Comparison of ENCODE assay signal across 10 cellular contexts in the genomic region with DNA sequence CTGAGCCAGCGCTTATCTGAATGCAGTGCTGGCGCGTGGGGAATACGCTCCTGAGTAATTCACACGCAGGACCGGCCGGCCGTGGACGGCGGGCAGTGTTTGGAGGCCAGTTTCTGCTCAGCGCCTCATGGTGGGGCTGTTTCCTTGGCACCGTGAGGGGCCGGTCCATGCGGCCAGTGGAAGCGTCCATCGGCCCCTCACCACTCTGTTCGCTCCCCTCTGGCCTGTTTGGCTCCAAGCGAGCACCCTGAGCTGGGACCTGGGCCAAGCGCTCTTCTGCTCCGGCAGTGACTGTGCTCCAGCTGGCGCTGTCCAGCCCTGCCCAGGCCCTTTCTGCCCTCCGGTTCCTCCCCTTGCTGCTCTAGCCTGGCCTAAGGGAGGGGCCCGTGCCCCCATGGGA. TPM values are rescaled to one million over a fixed set of nuclear protein-coding genes. Genes with fewer than 3 reads are reported as not detected.
A peak's percentile ranks its signal among the peaks of the same experiment; 100 is the strongest.
DNase-seq lines count a peak whose midpoint lies in the region; ATAC-seq and TF ChIP-seq lines count a peak whose summit lies in the region.
"Had no signal": no experiment of that assay in that cellular context is flagged by ENCODE, and none has a peak within 500 bp of the region (broad histone marks: within the 10 kb centered on the region; RNA-seq: fewer than 3 reads in every experiment).

No MANE protein-coding gene starts in this region.

- H3K27me3 ChIP-seq in left ventricle myocardium inferior (ENCODE audit: low read depth), result peaks cover 81% of the 10 kb centered on the region

- DNase-seq in HT1080 (ENCODE audit: low read depth) (peak; percentile 31), anterior cingulate cortex (lab: John Stamatoyannopoulos, UW) (peak in 55 of 58 donors; percentile 35 to 90 (median 74)), left ventricle myocardium inferior (peak; percentile 45), retinal pigment epithelial cell (ENCODE audit: low read depth) (no peak), mucosa of descending colon (no peak), NCI-H1436 treated with DMSO at 0.1 percent for 48 hours (lab: John Stamatoyannopoulos, UW) (no peak)
- DNase-seq: naive thymus-derived CD4-positive, alpha-beta T cell; NCI-H1694 had no signal

- H3K9me3 ChIP-seq in left ventricle myocardium inferior (replicated peaks), result no peaks in the 10 kb centered on the region
- no peaks in the 10 kb centered on the region for H3K9me3 ChIP-seq in mucosa of descending colon

- H3K4me1 ChIP-seq in left ventricle myocardium inferior, result peaks cover 12% of the 10 kb centered on the region
- H3K4me1 ChIP-seq in mucosa of descending colon (ENCODE audit: low read depth), result no peaks in the 10 kb centered on the region

- H3K36me3 ChIP-seq in left ventricle myocardium inferior, result no peaks in the 10 kb centered on the region
- H3K36me3 ChIP-seq in mucosa of descending colon (ENCODE audit: low read depth), result no peaks in the 10 kb centered on the region

- H3K4me3 ChIP-seq in left ventricle myocardium inferior (no peak overlapping the region), retinal pigment epithelial cell (ENCODE audit: low read length) (no peak overlapping the region), mucosa of descending colon (no peak overlapping the region)

- H3K27ac ChIP-seq in left ventricle myocardium inferior (replicated peaks), result no peak overlapping the region

- TF ChIP-seq CTCF in left ventricle myocardium inferior (IDR thresholded peaks at IDR 0.05; ENCODE audit: borderline replicate concordance), result peak; percentile 39
- peak; percentile 6 for TF ChIP-seq CTCF in retinal pigment epithelial cell (conservative IDR thresholded peaks at IDR 0.05; ENCODE audit: low read depth, low read length)
- no peak for TF ChIP-seq CTCF in mucosa of descending colon (IDR thresholded peaks at IDR 0.05)

- intact Hi-C loops in left ventricle myocardium inferior (cut with micrococcal nuclease) (no loop called here), mucosa of descending colon (cut with DNase I, micrococcal nuclease) (no loop called here)

- ATAC-seq in HG03565 (IDR thresholded peaks at IDR 0.05; ENCODE audit: unreplicated experiment) (no peak), HG02938 (IDR thresholded peaks at IDR 0.05; ENCODE audit: unreplicated experiment) (no peak), mucosa of descending colon (no peak)
- ATAC-seq: naive thymus-derived CD4-positive, alpha-beta T cell had no signal

RNA-seq across cellular contexts. Expression of a gene that starts 16.3 kb away (rescaled TPM):
- total RNA-seq in HT1080 (2014; rRNA removed; shearing (Covaris generic)), result 0.10 and 1.8 TPM in 2 replicates
- 0.90 and 0.95 TPM in 2 replicates for polyA plus RNA-seq in HT1080 (2015; cell fraction: cytosol; rRNA removed)
- 7.2 and 10.9 TPM in 2 replicates for polyA plus RNA-seq in HT1080 (2015; cell fraction: nucleus; rRNA removed)
- total RNA-seq in left ventricle myocardium inferior, result 0.16 TPM
- total RNA-seq in mucosa of descending colon, result 1 to 10 TPM; 1.2 to 6.8 (median 1.9) TPM

RNA-seq across cellular contexts. Expression of a gene that starts 47.4 kb away (rescaled TPM):
- total RNA-seq in HT1080 (2014; rRNA removed; shearing (Covaris generic)), result 22.5 and 25.6 TPM in 2 replicates
- 30.9 and 33.1 TPM in 2 replicates for polyA plus RNA-seq in HT1080 (2015; cell fraction: cytosol; rRNA removed)
- 25.6 and 27.9 TPM in 2 replicates for polyA plus RNA-seq in HT1080 (2015; cell fraction: nucleus; rRNA removed)
- total RNA-seq in left ventricle myocardium inferior, result 15.8 TPM
- 10 to 100 TPM; 13.4 to 20.4 (median 18.4) TPM for total RNA-seq in mucosa of descending colon

Comparison
In these comparisons a context has a peak if more than half of its experiments do, and no peak if none do; other contexts are left out.
1. DNase-seq: peak in HT1080 (single experiment), anterior cingulate cortex (55 of 58) and left ventricle myocardium inferior (single experiment); none in retinal pigment epithelial cell (single experiment), mucosa of descending colon (0 of 3) and NCI-H1436 treated with DMSO at 0.1 percent for 48 hours (single experiment).